Comparison of ENCODE assay signal across 10 cellular contexts in genomic region chr20:52405417-52405816, GRCh38.
DNase-seq lines count a peak whose midpoint lies in the region; ATAC-seq and TF ChIP-seq lines count a peak whose summit lies in the region.
"Had no signal": no experiment of that assay in that cellular context is flagged by ENCODE, and none has a peak within 500 bp of the region (broad histone marks: within the 10 kb centered on the region; RNA-seq: fewer than 3 reads in every experiment).

No MANE protein-coding gene starts in this region.

- ATAC-seq in GM19467 (IDR thresholded peaks at IDR 0.05; ENCODE audit: unreplicated experiment) (peak; percentile 66), HG03565 (IDR thresholded peaks at IDR 0.05; ENCODE audit: unreplicated experiment) (peak; percentile 45)

- DNase-seq in CD8-positive, alpha-beta memory T cell, result peak in 2 of 5 donors; percentile 46 to 54
- DNase-seq in amniotic epithelial cell (ENCODE audit: low read depth), result peak; percentile 16
- DNase-seq in NCI-H1417 treated with DMSO at 0.1 percent for 48 hours (lab: John Stamatoyannopoulos, UW), result no peak
- DNase-seq in vagina (ENCODE audit: extremely low spot score in 2 of 2), result no peak
- DNase-seq in GM19238 (ENCODE audit: insufficient read length, low spot score), result no peak
- DNase-seq in neural progenitor cell (ENCODE audit: low spot score), result no peak
- DNase-seq: cortex of kidney, IMR-90 had no signal

- H3K79me2 ChIP-seq in neural progenitor cell (ENCODE audit: low read depth), result no peaks in the 10 kb centered on the region

- no peaks in the 10 kb centered on the region for H3F3A ChIP-seq in neural progenitor cell (ENCODE audit: low read depth)

- no peaks in the 10 kb centered on the region for H3K9me3 Mint-ChIP-seq in CD8-positive, alpha-beta memory T cell
- no peaks in the 10 kb centered on the region for H3K9me3 Mint-ChIP-seq in neural progenitor cell

- H3K9ac ChIP-seq in neural progenitor cell, result no peak overlapping the region

- intact Hi-C loops in vagina (cut with DNase I), result no loop called here

- peak overlapping the region; percentile 19 to 95 (median 90) for H3K27ac Mint-ChIP-seq in CD8-positive, alpha-beta memory T cell
- H3K27ac Mint-ChIP-seq in neural progenitor cell, result no peak overlapping the region

- H3K9me3 ChIP-seq in CD8-positive, alpha-beta memory T cell (ENCODE audit: low read length), result no peaks in the 10 kb centered on the region
- no peaks in the 10 kb centered on the region for H3K9me3 ChIP-seq in vagina
- H3K9me3 ChIP-seq in neural progenitor cell (ENCODE audit: low read depth), result no peaks in the 10 kb centered on the region

- H3K4me1 ChIP-seq in CD8-positive, alpha-beta memory T cell (ENCODE audit: insufficient read depth, low read length), result peaks cover 83% of the 10 kb centered on the region
- H3K4me1 ChIP-seq in vagina (no peaks in the 10 kb centered on the region), neural progenitor cell (no peaks in the 10 kb centered on the region)

- no peak overlapping the region for H3K4me2 ChIP-seq in neural progenitor cell

- CTCF ChIA-PET in CD8-positive, alpha-beta memory T cell (lab: Charles Lee), result interaction anchor here (1.3 kb wide), 1 partner anchor 22 kb away, joined by 3 read pairs; no protein-coding TSS in a partner anchor

- H3K27me3 ChIP-seq in CD8-positive, alpha-beta memory T cell (ENCODE audit: insufficient read depth, low read length, poor library complexity, severe bottlenecking), result no peaks in the 10 kb centered on the region
- H3K27me3 ChIP-seq in vagina (no peaks in the 10 kb centered on the region), neural progenitor cell (no peaks in the 10 kb centered on the region)

- H4K20me1 ChIP-seq in neural progenitor cell (ENCODE audit: low read depth), result no peaks in the 10 kb centered on the region

- no peaks in the 10 kb centered on the region for H3K36me3 Mint-ChIP-seq in CD8-positive, alpha-beta memory T cell
- H3K36me3 Mint-ChIP-seq in neural progenitor cell, result no peaks in the 10 kb centered on the region

- H3K4me3 Mint-ChIP-seq in CD8-positive, alpha-beta memory T cell, result peak overlapping the region in 6 of 7 donors; percentile 15 to 65 (median 48)
- H3K4me3 Mint-ChIP-seq in neural progenitor cell, result no peak overlapping the region

- peak overlapping the region; percentile 71 for H3K27ac ChIP-seq in CD8-positive, alpha-beta memory T cell (ENCODE audit: low read depth, low read length)
- H3K27ac ChIP-seq in vagina, result no peak overlapping the region
- H3K27ac ChIP-seq in neural progenitor cell, result no peak overlapping the region

- no peak overlapping the region for H2AFZ ChIP-seq in neural progenitor cell (replicated peaks)

- no peaks in the 10 kb centered on the region for H3K27me3 Mint-ChIP-seq in CD8-positive, alpha-beta memory T cell
- H3K27me3 Mint-ChIP-seq in neural progenitor cell (ENCODE audit: insufficient read depth, low read depth), result no peaks in the 10 kb centered on the region

- H3K36me3 ChIP-seq in CD8-positive, alpha-beta memory T cell (ENCODE audit: insufficient read depth, low read length), result no peaks in the 10 kb centered on the region
- H3K36me3 ChIP-seq in vagina, result no peaks in the 10 kb centered on the region
- H3K36me3 ChIP-seq in neural progenitor cell, result no peaks in the 10 kb centered on the region

- TF ChIP-seq POLR2A in vagina (IDR thresholded peaks at IDR 0.05), result no peak

- peak overlapping the region; percentile 33 for H3K4me3 ChIP-seq in CD8-positive, alpha-beta memory T cell (ENCODE audit: low read length)
- H3K4me3 ChIP-seq in vagina (no peak overlapping the region), neural progenitor cell (no peak overlapping the region)

- POLR2A ChIA-PET in CD8-positive, alpha-beta memory T cell (lab: Charles Lee), result interaction anchor here (0.7 kb wide), 1 partner anchor 12 kb away, joined by 5 read pairs; no protein-coding TSS in a partner anchor

- no peak for TF ChIP-seq CTCF in vagina (IDR thresholded peaks at IDR 0.05)
- TF ChIP-seq CTCF in neural progenitor cell (IDR thresholded peaks at IDR 0.05), result no peak

- peaks cover 68 to 91% (median 91%) of the 10 kb centered on the region in 3 donors for H3K4me1 Mint-ChIP-seq in CD8-positive, alpha-beta memory T cell
- H3K4me1 Mint-ChIP-seq in neural progenitor cell, result peaks cover 6% of the 10 kb centered on the region
